23 cellular contexts compared by ENCODE assay signal in the genomic region with DNA sequence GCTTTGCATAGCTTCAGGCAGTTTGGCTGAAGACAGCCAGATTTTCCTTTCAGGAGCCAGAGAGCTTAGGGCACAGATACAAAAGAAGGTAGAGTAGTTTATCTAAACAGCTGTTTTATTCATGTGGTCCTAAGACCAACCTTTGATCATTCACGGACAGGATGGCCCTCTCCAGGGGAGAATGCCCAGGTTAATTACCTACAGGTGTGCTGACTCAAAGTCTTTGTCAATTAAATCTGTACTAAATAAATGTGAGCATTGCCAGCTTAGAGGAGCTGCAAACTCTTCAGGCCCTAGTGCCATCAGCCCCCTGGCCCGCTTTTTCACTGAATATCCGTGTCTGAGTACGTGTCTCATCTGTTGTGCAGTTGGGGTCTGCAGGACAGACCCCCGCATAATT.
A peak's percentile ranks its signal among the peaks of the same experiment; 100 is the strongest.
DNase-seq lines count a peak whose midpoint lies in the region; ATAC-seq, FAIRE-seq and TF ChIP-seq lines count a peak whose summit lies in the region.
"Had no signal": no experiment of that assay in that cellular context is flagged by ENCODE, and none has a peak within 500 bp of the region (broad histone marks: within the 10 kb centered on the region; RNA-seq: fewer than 3 reads in every experiment).

No MANE protein-coding gene starts in this region.

- H4K91ac ChIP-seq in H1 (replicated peaks; ENCODE audit: insufficient read length, low read length): no peak overlapping the region

- H3K18ac ChIP-seq in H1 (ENCODE audit: extremely low read depth, low read length): no peak overlapping the region
- no peak overlapping the region for H3K18ac ChIP-seq in mesendoderm (ENCODE audit: low read length)

- H2AFZ ChIP-seq in H1 (ENCODE audit: low read length) (no peak overlapping the region), osteoblast (ENCODE audit: low read length) (no peak overlapping the region)

- H2AK5ac ChIP-seq in H1 (ENCODE audit: low read depth, low read length) (no peak overlapping the region), mesendoderm (ENCODE audit: low read length) (no peak overlapping the region)

- TF ChIP-seq POLR2A in H1 (IDR thresholded peaks at IDR 0.05; ENCODE audit: control extremely low read depth in 1 of 2, low read depth in 2 of 2, low read length in 2 of 2): no peak

- WGBS in H1 (ENCODE audit: extremely low coverage in 1 of 2, insufficient coverage in 1 of 2, insufficient read length in 1 of 2, insufficient replicate concordance in 2 of 2, low coverage in 1 of 2, low lambda C conversion rate in 2 of 2, missing lambda C conversion rate in 1 of 2), 2 experiments: 48% methylated on average over 5 of the region's 5 CpGs; no CpG with 5 or more reads in 1 of the 2 experiments
- WGBS in mesendoderm (ENCODE audit: extremely low coverage, insufficient coverage, low lambda C conversion rate): no CpG with 5 or more reads among the region's 5 CpGs

- TF ChIP-seq RAD21 in H1 (IDR thresholded peaks at IDR 0.05 in 1 of 2, conservative IDR thresholded peaks at IDR 0.05 in 1 of 2; ENCODE audit: low read depth in 2 of 2, low read length in 2 of 2): 0 out of 4 replicates have a peak, but pooled peaks of 1 of the 2 experiments have one; percentile 19

- H3K4me3 ChIP-seq in H1 (ENCODE audit: extremely low read depth in 1 of 4, insufficient read depth in 2 of 4, low read depth in 3 of 4, low read length in 4 of 4) (no peak overlapping the region), mesendoderm (ENCODE audit: low read length) (no peak overlapping the region), osteoblast (ENCODE audit: insufficient read depth, low read length) (no peak overlapping the region)
- H3K4me3 ChIP-seq: SK-N-MC had no signal

- H2BK120ac ChIP-seq in H1 (replicated peaks; ENCODE audit: low read depth, low read length) (no peak overlapping the region), mesendoderm (ENCODE audit: low read depth, low read length) (no peak overlapping the region)

- H3K56ac ChIP-seq in H1 (replicated peaks; ENCODE audit: insufficient read length, low read depth, low read length) (no peak overlapping the region), mesendoderm (ENCODE audit: low read length) (no peak overlapping the region)

- H3K9me3 ChIP-seq in H1 (ENCODE audit: insufficient read depth in 2 of 2, low read depth in 1 of 2, low read length in 1 of 2) (no peaks in the 10 kb centered on the region), osteoblast (ENCODE audit: low read depth, low read length) (no peaks in the 10 kb centered on the region)

- no peak overlapping the region for H3K4me2 ChIP-seq in H1 (ENCODE audit: insufficient read depth in 1 of 2, low read depth in 2 of 2, low read length in 2 of 2)
- no peak overlapping the region for H3K4me2 ChIP-seq in mesendoderm (ENCODE audit: low read length)
- H3K4me2 ChIP-seq in osteoblast (ENCODE audit: insufficient read depth, low read length): no peak overlapping the region

- H2BK5ac ChIP-seq in H1 (ENCODE audit: low read depth, low read length) (no peak overlapping the region), mesendoderm (ENCODE audit: low read length) (no peak overlapping the region)

- H3K79me2 ChIP-seq in H1 (ENCODE audit: control insufficient read depth in 1 of 2, insufficient read depth in 2 of 2, low read length in 2 of 2): no peaks in the 10 kb centered on the region
- H3K79me2 ChIP-seq in mesendoderm (ENCODE audit: control insufficient read depth, insufficient read depth, low read length): no peaks in the 10 kb centered on the region
- no peaks in the 10 kb centered on the region for H3K79me2 ChIP-seq in osteoblast (ENCODE audit: insufficient read depth, low read length)

- H4K20me1 ChIP-seq in H1 (replicated peaks in 1 of 2; ENCODE audit: control insufficient read depth in 1 of 2, insufficient read depth in 2 of 2, low read length in 2 of 2): peaks cover 0 to 3% of the 10 kb centered on the region in 2 experiments
- H4K20me1 ChIP-seq in osteoblast (ENCODE audit: insufficient read depth, low read length): no peaks in the 10 kb centered on the region

- H3K23me2 ChIP-seq in H1 (ENCODE audit: low read depth, low read length): no peaks in the 10 kb centered on the region

- peak; percentile 21 for DNase-seq in COLO668 (lab: John Stamatoyannopoulos, UW; ENCODE audit: unreplicated experiment)
- peak; percentile 70 for DNase-seq in NCI-H146 treated with DMSO at 0.1 percent for 48 hours (lab: John Stamatoyannopoulos, UW; ENCODE audit: unreplicated experiment)
- peak; percentile 49 to 60 for DNase-seq in H1 (ENCODE audit: low read depth in 1 of 2, low spot score in 2 of 2)
- no peak for DNase-seq in mesendoderm
- no peak for DNase-seq in epidermal melanocyte (ENCODE audit: insufficient read length, low spot score)
- no peak for DNase-seq in osteoblast (ENCODE audit: insufficient read length, low spot score, missing footprints)
- DNase-seq: CD8-positive, alpha-beta memory T cell; EL; GF-D8; HCEC 1CT; KBM-7; NCI-H1092; NCI-H1436; NCI-H2029; NCI-H446; NCI-H526; NK-92 treated with Interleukin-12 subunit alpha and Interleukin-12 subunit beta, amount 100 ng/mL, for 24 hours; SHP77 treated with DMSO at 0.1 percent for 48 hours had no signal

- TF ChIP-seq CTCF in H1 (IDR thresholded peaks at IDR 0.05; ENCODE audit: control extremely low read depth in 1 of 3, insufficient read depth in 1 of 3, low read depth in 1 of 3, low read length in 3 of 3) (no peak), osteoblast (IDR thresholded peaks at IDR 0.05; ENCODE audit: extremely low read depth, low read depth, low read length) (no peak)

- CTCF ChIA-PET in H1 (lab: Charles Lee; ENCODE audit: partially characterized antibody): interaction anchor here (0.8 kb wide), 1 partner anchor 384 kb away, joined by 3 read pairs; no protein-coding TSS in a partner anchor

- H3K4ac ChIP-seq in H1 (replicated peaks; ENCODE audit: insufficient read length, low read depth, low read length) (no peak overlapping the region), mesendoderm (ENCODE audit: low read depth, low read length) (no peak overlapping the region)

- H3K9ac ChIP-seq in H1 (replicated peaks in 1 of 4; ENCODE audit: extremely low read depth in 1 of 4, low read depth in 3 of 4, low read length in 3 of 4): no peak overlapping the region
- H3K9ac ChIP-seq in mesendoderm (ENCODE audit: low read length): no peak overlapping the region

- FAIRE-seq in H1 (lab: Jason Lieb, UNC): peak; percentile 19

- POLR2A ChIA-PET in H1 (lab: Charles Lee; ENCODE audit: partially characterized antibody): interaction anchor here (1.2 kb wide), 1 partner anchor 270 kb away, joined by 3 read pairs; no protein-coding TSS in a partner anchor

- H4K8ac ChIP-seq in H1 (ENCODE audit: extremely low read depth, insufficient read depth, low read length): no peak overlapping the region
- H4K8ac ChIP-seq in mesendoderm (ENCODE audit: low read depth, low read length): peak overlapping the region; percentile 56

- H3K27me3 ChIP-seq in H1 (replicated peaks in 1 of 4; ENCODE audit: control insufficient read depth in 3 of 4, extremely low read depth in 1 of 4, insufficient read depth in 3 of 4, low read length in 3 of 4) (peaks cover 6 to 31% (median 18%) of the 10 kb centered on the region in 4 experiments; a peak in 6 of 7 replicates), mesendoderm (ENCODE audit: insufficient read depth, low read length, poor library complexity) (no peaks in the 10 kb centered on the region), osteoblast (ENCODE audit: insufficient read depth, low read length) (no peaks in the 10 kb centered on the region)

- no peak overlapping the region for H2BK12ac ChIP-seq in H1 (ENCODE audit: low read depth, low read length)

- H3K79me1 ChIP-seq in H1 (ENCODE audit: low read depth, low read length) (no peaks in the 10 kb centered on the region), mesendoderm (ENCODE audit: low read length) (no peaks in the 10 kb centered on the region)

- ATAC-seq in GM19463 (IDR thresholded peaks at IDR 0.05; ENCODE audit: unreplicated experiment): no peak
- ATAC-seq in HG03025 (IDR thresholded peaks at IDR 0.05; ENCODE audit: low FRiP score, unreplicated experiment): no peak

- no peak overlapping the region for H3K27ac ChIP-seq in H1 (ENCODE audit: low read depth, low read length)
- H3K27ac ChIP-seq in mesendoderm (ENCODE audit: low read depth, low read length): no peak overlapping the region
- H3K27ac ChIP-seq in osteoblast (ENCODE audit: low read depth, low read length): no peak overlapping the region
- H3K27ac ChIP-seq: C4-2B, RWPE1, SK-N-MC had no signal

- H3K4me1 ChIP-seq in H1 (replicated peaks in 1 of 4; ENCODE audit: control insufficient read depth in 3 of 4, insufficient read depth in 4 of 4, low read length in 3 of 4): peaks cover 0 to 6% (median 0%) of the 10 kb centered on the region in 4 experiments; a peak in 1 of 7 replicates
- H3K4me1 ChIP-seq in mesendoderm (ENCODE audit: control insufficient read depth, low read depth, low read length): no peaks in the 10 kb centered on the region
- no peaks in the 10 kb centered on the region for H3K4me1 ChIP-seq in osteoblast (ENCODE audit: insufficient read depth, low read length)

- no peak overlapping the region for H2BK20ac ChIP-seq in H1 (ENCODE audit: low read length)

- H3K23ac ChIP-seq in H1 (ENCODE audit: insufficient read length) (no peak overlapping the region), mesendoderm (ENCODE audit: low read length) (no peak overlapping the region)

- TF ChIP-seq EP300 in H1 (IDR thresholded peaks at IDR 0.05; ENCODE audit: borderline replicate concordance in 1 of 2, low read depth in 2 of 2, low read length in 2 of 2): peak in 1 of 2 experiments; percentile 85; a peak in 2 of 3 replicates

- H2BK15ac ChIP-seq in H1 (ENCODE audit: low read length) (no peak overlapping the region), mesendoderm (replicated peaks; ENCODE audit: low read depth) (no peak overlapping the region)

- H4K5ac ChIP-seq in H1 (ENCODE audit: insufficient read length, low read depth, low read length) (no peak overlapping the region), mesendoderm (ENCODE audit: low read length) (no peak overlapping the region)

- no peaks in the 10 kb centered on the region; a peak in 1 of 8 replicates for H3K36me3 ChIP-seq in H1 (ENCODE audit: control insufficient read depth in 2 of 4, insufficient read depth in 4 of 4, low read length in 3 of 4)
- no peaks in the 10 kb centered on the region for H3K36me3 ChIP-seq in mesendoderm (ENCODE audit: control insufficient read depth, insufficient read depth, low read length)
- no peaks in the 10 kb centered on the region for H3K36me3 ChIP-seq in osteoblast (ENCODE audit: insufficient read depth, low read length)

- H3K14ac ChIP-seq in H1 (ENCODE audit: insufficient read length): no peak overlapping the region

TF ChIP-seq in H1, 55 proteins besides CTCF, POLR2A, EP300 and RAD21 (continues in another document):
- no peak for TF ChIP-seq HDAC6 (IDR thresholded peaks at IDR 0.05; ENCODE audit: low read depth, low read length)
- no peak for TF ChIP-seq CBX5 (IDR thresholded peaks at IDR 0.05; ENCODE audit: low read depth, low read length)
- no peak for TF ChIP-seq MAX (IDR thresholded peaks at IDR 0.05)
- TF ChIP-seq JUND (IDR thresholded peaks at IDR 0.05; ENCODE audit: low read length): no peak
- TF ChIP-seq RBBP5 (IDR thresholded peaks at IDR 0.05; ENCODE audit: borderline replicate concordance, low read depth, low read length): no peak

Comparison
In these comparisons a context has a peak if more than half of its experiments do, and no peak if none do; other contexts are left out.
1. DNase-seq: peak in COLO668 (single experiment), NCI-H146 treated with DMSO at 0.1 percent for 48 hours (single experiment) and H1 (2 of 2); none in mesendoderm (single experiment), epidermal melanocyte (single experiment) and osteoblast (single experiment).